ENCODE assay signal across 1 cellular context in genomic region chr3:98645039-98645438, GRCh38.
TF ChIP-seq lines count a peak whose summit lies in the region.

No MANE protein-coding gene starts in this region.

TF ChIP-seq in GM23338, 12 proteins besides CTCF, POLR2A, EP300 and RAD21 (continued from another document):
- no peak for TF ChIP-seq ZNF462 (CRISPR knock-in tag; IDR thresholded peaks at IDR 0.05)
- no peak for TF ChIP-seq ETS1 (IDR thresholded peaks at IDR 0.05)
TF ChIP-seq in GM23338: peak in this region for 0.
